34 cellular contexts compared by ENCODE assay signal in genomic region chr2:80547344-80547743, GRCh38.
"Had no signal": no experiment of that assay in that cellular context is flagged by ENCODE, and none has a peak within 500 bp of the region (broad histone marks: within the 10 kb centered on the region; RNA-seq: fewer than 3 reads in every experiment).

No MANE protein-coding gene starts in this region.

- ATAC-seq: activated CD8-positive, alpha-beta T cell treated with anti-CD3 and anti-CD28 coated beads for 36 hours; activated naive CD8-positive, alpha-beta T cell treated with anti-CD3 and anti-CD28 coated beads, Interleukin-2, amount 50 U/mL, for 24 hours had no signal

- H3K27ac ChIP-seq: ascending aorta, VCaP had no signal

- H3K9me3 ChIP-seq: ascending aorta had no signal

- DNase-seq: activated B cell treated with CpG ODN at 0.5 μM for 24 hours; activated CD4-positive, alpha-beta memory T cell treated with anti-CD3 and anti-CD28 coated beads for 36 hours; activated CD4-positive, alpha-beta T cell treated with anti-CD3 and anti-CD28 coated beads for 4 hours; activated CD4-positive, alpha-beta T cell treated with anti-CD3 and anti-CD28 coated beads, Interleukin-2, amount 10 ng/mL, durations not matched to agents 24 days and 14 days; activated CD4-positive, alpha-beta T cell treated with anti-CD3 and anti-CD28 coated beads, Interleukin-2, amount 50 U/mL, for 1 hour; activated CD4-positive, alpha-beta T cell treated with anti-CD3 and anti-CD28 coated beads, Interleukin-2, amount 50 U/mL, for 4 hours; activated CD4-positive, CD25-positive, alpha-beta regulatory T cell treated with anti-CD3 and anti-CD28 coated beads, Interleukin-2, amount 50 U/mL, for 72 hours; activated CD8-positive, alpha-beta memory T cell treated with anti-CD3 and anti-CD28 coated beads, Interleukin-2, amount 50 U/mL, for 4 hours; activated CD8-positive, alpha-beta T cell treated with anti-CD3 and anti-CD28 coated beads for 36 hours; activated effector memory CD4-positive, alpha-beta T cell treated with Interleukin-2 at 50 U/mL for 16 hours; activated gamma-delta T cell; activated naive CD4-positive, alpha-beta T cell treated with anti-CD3 and anti-CD28 coated beads, Interleukin-2, amount 10 ng/mL, durations not matched to agents 7 days and 5 days; activated naive CD4-positive, alpha-beta T cell treated with Interleukin-2 at 50 U/mL for 16 hours; activated naive CD8-positive, alpha-beta T cell treated with anti-CD3 and anti-CD28 coated beads, Interleukin-2, amount 10 ng/mL, durations not matched to agents 7 days and 5 days; activated naive CD8-positive, alpha-beta T cell treated with anti-CD3 and anti-CD28 coated beads, Interleukin-2, amount 50 U/mL, for 24 hours; activated T-cell treated with anti-CD3 and anti-CD28 coated beads for 4 hours; activated T-cell treated with anti-CD3 and anti-CD28 coated beads, Interleukin-2, amount 50 U/mL, for 24 hours; activated T-cell treated with anti-CD3 and anti-CD28 coated beads, Interleukin-2, amount 50 U/mL, for 48 hours; amygdala; anterior cingulate cortex; caudate nucleus; cerebellar nuclear complex; T-helper 2 cell; T-helper 9 cell had no signal

- H3K27ac Mint-ChIP-seq: activated B cell treated with CpG ODN at 0.5 μM for 24 hours; activated CD4-positive, alpha-beta memory T cell treated with anti-CD3 and anti-CD28 coated beads for 36 hours; activated CD4-positive, alpha-beta T cell treated with anti-CD3 and anti-CD28 coated beads, Interleukin-2, amount 10 ng/mL, durations not matched to agents 24 days and 14 days; activated CD8-positive, alpha-beta T cell treated with anti-CD3 and anti-CD28 coated beads for 36 hours; activated naive CD4-positive, alpha-beta T cell treated with anti-CD3 and anti-CD28 coated beads, Interleukin-2, amount 10 ng/mL, durations not matched to agents 7 days and 5 days; activated naive CD4-positive, alpha-beta T cell treated with anti-CD3 and anti-CD28 coated beads, Interleukin-2, amount 50 U/mL, for 24 hours; activated naive CD8-positive, alpha-beta T cell; activated naive CD8-positive, alpha-beta T cell treated with anti-CD3 and anti-CD28 coated beads, Interleukin-2, amount 10 ng/mL, durations not matched to agents 7 days and 5 days; activated naive CD8-positive, alpha-beta T cell treated with anti-CD3 and anti-CD28 coated beads, Interleukin-2, amount 50 U/mL, for 24 hours; activated T-cell treated with anti-CD3 and anti-CD28 coated beads, Interleukin-2, amount 50 U/mL, for 24 hours; activated T-helper 2 cell treated with anti-CD3 and anti-CD28 coated beads, Interferon-gamma antibody, Interleukin-2, Interleukin-4, amounts not matched to agents 10 μg/mL and 5 μg/mL and 100 μg/mL, durations not matched to agents 14 hours and 24 hours and 36 hours; brain; T-helper 1 cell treated with Interleukin-12 subunit alpha and Interleukin-12 subunit beta and Interleukin-4 antibody, amounts not matched to agents 30 μg/mL and 1 μg/mL, for 36 hours; T-helper 2 cell treated with Interferon-gamma antibody and Interleukin-4, amounts not matched to agents 5 μg/mL and 100 μg/mL, for 36 hours had no signal

- H3K27me3 Mint-ChIP-seq: activated B cell treated with CpG ODN at 0.5 μM for 24 hours; activated CD4-positive, alpha-beta memory T cell treated with anti-CD3 and anti-CD28 coated beads for 36 hours; activated CD4-positive, alpha-beta T cell treated with anti-CD3 and anti-CD28 coated beads, Interleukin-2, amount 10 ng/mL, durations not matched to agents 24 days and 14 days; activated CD8-positive, alpha-beta T cell treated with anti-CD3 and anti-CD28 coated beads for 36 hours; activated naive CD4-positive, alpha-beta T cell treated with anti-CD3 and anti-CD28 coated beads, Interleukin-2, amount 10 ng/mL, durations not matched to agents 7 days and 5 days; activated naive CD4-positive, alpha-beta T cell treated with anti-CD3 and anti-CD28 coated beads, Interleukin-2, amount 50 U/mL, for 24 hours; activated naive CD8-positive, alpha-beta T cell; activated naive CD8-positive, alpha-beta T cell treated with anti-CD3 and anti-CD28 coated beads, Interleukin-2, amount 10 ng/mL, durations not matched to agents 7 days and 5 days; activated naive CD8-positive, alpha-beta T cell treated with anti-CD3 and anti-CD28 coated beads, Interleukin-2, amount 50 U/mL, for 24 hours; activated T-cell treated with anti-CD3 and anti-CD28 coated beads, Interleukin-2, amount 50 U/mL, for 24 hours; brain; central memory CD8-positive, alpha-beta T cell had no signal

- H3K4me1 ChIP-seq: ascending aorta had no signal

- H3K4me3 ChIP-seq: ascending aorta, cardiac muscle cell had no signal

- H3K4me1 Mint-ChIP-seq: activated B cell treated with CpG ODN at 0.5 μM for 24 hours; activated CD4-positive, alpha-beta T cell treated with anti-CD3 and anti-CD28 coated beads, Interleukin-2, amount 10 ng/mL, durations not matched to agents 24 days and 14 days; activated naive CD4-positive, alpha-beta T cell treated with anti-CD3 and anti-CD28 coated beads, Interleukin-2, amount 10 ng/mL, durations not matched to agents 7 days and 5 days; activated naive CD4-positive, alpha-beta T cell treated with anti-CD3 and anti-CD28 coated beads, Interleukin-2, amount 50 U/mL, for 24 hours; activated naive CD8-positive, alpha-beta T cell treated with anti-CD3 and anti-CD28 coated beads, Interleukin-2, amount 10 ng/mL, durations not matched to agents 7 days and 5 days; activated naive CD8-positive, alpha-beta T cell treated with anti-CD3 and anti-CD28 coated beads, Interleukin-2, amount 50 U/mL, for 24 hours; central memory CD8-positive, alpha-beta T cell had no signal

- H3K36me3 Mint-ChIP-seq: activated CD4-positive, alpha-beta memory T cell treated with anti-CD3 and anti-CD28 coated beads for 36 hours; activated naive CD4-positive, alpha-beta T cell treated with anti-CD3 and anti-CD28 coated beads, Interleukin-2, amount 10 ng/mL, durations not matched to agents 7 days and 5 days; activated naive CD4-positive, alpha-beta T cell treated with anti-CD3 and anti-CD28 coated beads, Interleukin-2, amount 50 U/mL, for 24 hours; activated naive CD8-positive, alpha-beta T cell; activated naive CD8-positive, alpha-beta T cell treated with anti-CD3 and anti-CD28 coated beads, Interleukin-2, amount 10 ng/mL, durations not matched to agents 7 days and 5 days; brain had no signal

- H3K9me3 Mint-ChIP-seq: activated naive CD4-positive, alpha-beta T cell treated with anti-CD3 and anti-CD28 coated beads, Interleukin-2, amount 50 U/mL, for 24 hours; activated naive CD8-positive, alpha-beta T cell treated with anti-CD3 and anti-CD28 coated beads, Interleukin-2, amount 10 ng/mL, durations not matched to agents 7 days and 5 days; brain had no signal

- H3K27me3 ChIP-seq: ascending aorta, cardiac muscle cell had no signal

- H3K4me3 Mint-ChIP-seq: activated B cell treated with CpG ODN at 0.5 μM for 24 hours; activated CD4-positive, alpha-beta memory T cell treated with anti-CD3 and anti-CD28 coated beads for 36 hours; activated CD4-positive, alpha-beta T cell treated with anti-CD3 and anti-CD28 coated beads, Interleukin-2, amount 10 ng/mL, durations not matched to agents 24 days and 14 days; activated CD8-positive, alpha-beta T cell treated with anti-CD3 and anti-CD28 coated beads for 36 hours; activated naive CD4-positive, alpha-beta T cell treated with anti-CD3 and anti-CD28 coated beads, Interleukin-2, amount 10 ng/mL, durations not matched to agents 7 days and 5 days; activated naive CD4-positive, alpha-beta T cell treated with anti-CD3 and anti-CD28 coated beads, Interleukin-2, amount 50 U/mL, for 24 hours; activated naive CD8-positive, alpha-beta T cell; activated naive CD8-positive, alpha-beta T cell treated with anti-CD3 and anti-CD28 coated beads, Interleukin-2, amount 10 ng/mL, durations not matched to agents 7 days and 5 days; activated naive CD8-positive, alpha-beta T cell treated with anti-CD3 and anti-CD28 coated beads, Interleukin-2, amount 50 U/mL, for 24 hours; activated T-cell treated with anti-CD3 and anti-CD28 coated beads, Interleukin-2, amount 50 U/mL, for 24 hours; brain; central memory CD8-positive, alpha-beta T cell; T-helper 1 cell treated with Interleukin-12 subunit alpha and Interleukin-12 subunit beta and Interleukin-4 antibody, amounts not matched to agents 30 μg/mL and 1 μg/mL, for 36 hours; T-helper 2 cell treated with Interferon-gamma antibody and Interleukin-4, amounts not matched to agents 5 μg/mL and 100 μg/mL, for 36 hours had no signal

- H3K36me3 ChIP-seq: ascending aorta, cardiac muscle cell had no signal
